In genomic region chr19:55287361-55288079, GRCh38 we compare ENCODE assay signal across 29 cellular contexts. TPM values are rescaled to one million over a fixed set of nuclear protein-coding genes. Genes with fewer than 3 reads are reported as not detected.
DNase-seq lines count a peak whose midpoint lies in the region; ATAC-seq and TF ChIP-seq lines count a peak whose summit lies in the region.
"Had no signal": no experiment of that assay in that cellular context is flagged by ENCODE, and none has a peak within 500 bp of the region (broad histone marks: within the 10 kb centered on the region; RNA-seq: fewer than 3 reads in every experiment).

No MANE protein-coding gene starts in this region.

- no peak for DNase-seq in natural killer cell treated with Interleukin-12 subunit alpha and Interleukin-12 subunit beta and Interleukin-15 and Interleukin-18, amount 100 ng/mL, for 72 hours (ENCODE audit: low spot score)
- DNase-seq in natural killer cell (no peak), inferior parietal cortex (ENCODE audit: extremely low spot score) (peak; percentile 82), osteocyte (ENCODE audit: extremely low spot score, unreplicated experiment) (no peak), KBM-7 (no peak), progenitor cell of endocrine pancreas (ENCODE audit: low spot score, unreplicated experiment) (no peak), NCI-H1694 treated with DMSO at 0.1 percent for 48 hours (lab: John Stamatoyannopoulos, UW) (no peak)
- DNase-seq: 8988T; activated B cell treated with CpG ODN at 0.5 μM for 24 hours; activated CD8-positive, alpha-beta memory T cell treated with anti-CD3 and anti-CD28 coated beads, Interleukin-2, amount 10 ng/mL, durations not matched to agents 7 days and 5 days; activated naive CD4-positive, alpha-beta T cell treated with Interleukin-2 at 50 U/mL for 16 hours; adrenal gland; CD4-positive, CD25-positive, alpha-beta regulatory T cell; effector memory CD4-positive, alpha-beta T cell; heart left ventricle; Kasumi-1; left colon; mammary epithelial cell; NCI-H1694; NCI-H524 treated with DMSO at 0.1 percent for 48 hours; stimulated activated CD4-positive, alpha-beta T cell treated with anti-CD3 and anti-CD28 coated beads, Interleukin-12 subunit alpha, Interleukin-12 subunit beta, amount 100 ng/mL, for 4 hours; stimulated activated CD4-positive, alpha-beta T cell treated with anti-CD3 and anti-CD28 coated beads, Interleukin-4, amount 100 ng/mL, for 24 hours; uterus had no signal

- no peaks in the 10 kb centered on the region for H3K9me3 Mint-ChIP-seq in natural killer cell treated with Interleukin-12 subunit alpha and Interleukin-12 subunit beta and Interleukin-15 and Interleukin-18, amount 100 ng/mL, for 72 hours
- H3K9me3 Mint-ChIP-seq in natural killer cell (no peaks in the 10 kb centered on the region), osteocyte (ENCODE audit: unreplicated experiment) (no peaks in the 10 kb centered on the region), progenitor cell of endocrine pancreas (ENCODE audit: low read depth) (no peaks in the 10 kb centered on the region)
- H3K9me3 Mint-ChIP-seq: activated B cell treated with CpG ODN at 0.5 μM for 24 hours; CD4-positive, CD25-positive, alpha-beta regulatory T cell; stimulated activated memory B cell treated with anti-CD40 and anti-IgM and Interleukin-4, amounts not matched to agents 10 μg/mL and 1 μg/mL and 100 μg/mL, for 72 hours had no signal

- ATAC-seq in natural killer cell treated with Interleukin-12 subunit alpha and Interleukin-12 subunit beta and Interleukin-15 and Interleukin-18, amount 100 ng/mL, for 72 hours = peak; percentile 22 to 55
- no peak for ATAC-seq in natural killer cell
- no peak for ATAC-seq in HG02970 (IDR thresholded peaks at IDR 0.05; ENCODE audit: low FRiP score, unreplicated experiment)
- ATAC-seq: activated CD8-positive, alpha-beta memory T cell treated with anti-CD3 and anti-CD28 coated beads, Interleukin-2, amount 10 ng/mL, durations not matched to agents 7 days and 5 days; GM12878; heart left ventricle; left colon; Panc1; stimulated activated memory B cell treated with anti-CD40 and anti-IgM and Interleukin-4, amounts not matched to agents 10 μg/mL and 1 μg/mL and 100 μg/mL, for 72 hours had no signal

- H3K27ac Mint-ChIP-seq in natural killer cell treated with Interleukin-12 subunit alpha and Interleukin-12 subunit beta and Interleukin-15 and Interleukin-18, amount 100 ng/mL, for 72 hours = no peak overlapping the region
- H3K27ac Mint-ChIP-seq in natural killer cell (no peak overlapping the region), osteocyte (ENCODE audit: unreplicated experiment) (peak overlapping the region; percentile 44), progenitor cell of endocrine pancreas (no peak overlapping the region)
- H3K27ac Mint-ChIP-seq: activated B cell treated with CpG ODN at 0.5 μM for 24 hours; activated CD8-positive, alpha-beta memory T cell treated with anti-CD3 and anti-CD28 coated beads, Interleukin-2, amount 10 ng/mL, durations not matched to agents 7 days and 5 days; CD4-positive, CD25-positive, alpha-beta regulatory T cell; stimulated activated memory B cell treated with anti-CD40 and anti-IgM and Interleukin-4, amounts not matched to agents 10 μg/mL and 1 μg/mL and 100 μg/mL, for 72 hours had no signal

- in situ Hi-C loops in KBM-7 (cut with MboI; ENCODE audit: low pct_unique_long_range_greater_than_20kb, low sequenced_read_pairs) = no loop called here

- H3K4me3 Mint-ChIP-seq in natural killer cell treated with Interleukin-12 subunit alpha and Interleukin-12 subunit beta and Interleukin-15 and Interleukin-18, amount 100 ng/mL, for 72 hours = no peak overlapping the region
- H3K4me3 Mint-ChIP-seq in natural killer cell = no peak overlapping the region
- no peak overlapping the region for H3K4me3 Mint-ChIP-seq in osteocyte (ENCODE audit: unreplicated experiment)
- no peak overlapping the region for H3K4me3 Mint-ChIP-seq in progenitor cell of endocrine pancreas (ENCODE audit: low read depth)
- H3K4me3 Mint-ChIP-seq: activated B cell treated with CpG ODN at 0.5 μM for 24 hours; activated CD8-positive, alpha-beta memory T cell treated with anti-CD3 and anti-CD28 coated beads, Interleukin-2, amount 10 ng/mL, durations not matched to agents 7 days and 5 days; CD4-positive, CD25-positive, alpha-beta regulatory T cell; stimulated activated memory B cell treated with anti-CD40 and anti-IgM and Interleukin-4, amounts not matched to agents 10 μg/mL and 1 μg/mL and 100 μg/mL, for 72 hours had no signal

- TF ChIP-seq CTCF in natural killer cell (IDR thresholded peaks at IDR 0.05) (no peak), osteocyte (IDR thresholded peaks at IDR 0.05) (no peak), progenitor cell of endocrine pancreas (IDR thresholded peaks at IDR 0.05; ENCODE audit: unreplicated experiment) (no peak)

- peaks cover 6 to 12% of the 10 kb centered on the region in 2 donors for H3K4me1 Mint-ChIP-seq in natural killer cell treated with Interleukin-12 subunit alpha and Interleukin-12 subunit beta and Interleukin-15 and Interleukin-18, amount 100 ng/mL, for 72 hours (ENCODE audit: low read depth in 2 of 2)
- H3K4me1 Mint-ChIP-seq in natural killer cell = peaks cover 13 to 16% of the 10 kb centered on the region in 2 donors
- peaks cover 16% of the 10 kb centered on the region for H3K4me1 Mint-ChIP-seq in osteocyte (ENCODE audit: unreplicated experiment)
- H3K4me1 Mint-ChIP-seq in progenitor cell of endocrine pancreas (ENCODE audit: low read depth) = peaks cover 12% of the 10 kb centered on the region

- intact Hi-C loops in natural killer cell (cut with micrococcal nuclease) = no loop called here

- no peaks in the 10 kb centered on the region for H3K36me3 Mint-ChIP-seq in natural killer cell treated with Interleukin-12 subunit alpha and Interleukin-12 subunit beta and Interleukin-15 and Interleukin-18, amount 100 ng/mL, for 72 hours
- H3K36me3 Mint-ChIP-seq in natural killer cell = no peaks in the 10 kb centered on the region
- peaks cover 7% of the 10 kb centered on the region for H3K36me3 Mint-ChIP-seq in osteocyte (ENCODE audit: unreplicated experiment)
- peaks cover 8% of the 10 kb centered on the region for H3K36me3 Mint-ChIP-seq in progenitor cell of endocrine pancreas (ENCODE audit: insufficient read depth)
- H3K36me3 Mint-ChIP-seq: activated CD8-positive, alpha-beta memory T cell treated with anti-CD3 and anti-CD28 coated beads, Interleukin-2, amount 10 ng/mL, durations not matched to agents 7 days and 5 days; CD4-positive, CD25-positive, alpha-beta regulatory T cell; stimulated activated memory B cell treated with anti-CD40 and anti-IgM and Interleukin-4, amounts not matched to agents 10 μg/mL and 1 μg/mL and 100 μg/mL, for 72 hours had no signal

- peaks cover 0 to 3% of the 10 kb centered on the region in 2 donors for H3K27me3 Mint-ChIP-seq in natural killer cell treated with Interleukin-12 subunit alpha and Interleukin-12 subunit beta and Interleukin-15 and Interleukin-18, amount 100 ng/mL, for 72 hours
- peaks cover 0 to 7% of the 10 kb centered on the region in 2 donors for H3K27me3 Mint-ChIP-seq in natural killer cell (ENCODE audit: low read depth in 2 of 2)
- no peaks in the 10 kb centered on the region for H3K27me3 Mint-ChIP-seq in osteocyte (ENCODE audit: unreplicated experiment)
- no peaks in the 10 kb centered on the region for H3K27me3 Mint-ChIP-seq in progenitor cell of endocrine pancreas
- H3K27me3 Mint-ChIP-seq: stimulated activated memory B cell treated with anti-CD40 and anti-IgM and Interleukin-4, amounts not matched to agents 10 μg/mL and 1 μg/mL and 100 μg/mL, for 72 hours had no signal

RNA-seq across cellular contexts. Expression of gene BRSK1, which starts 3.7 kb away (rescaled TPM):
- 10 to 100 TPM; 11.9 to 15.7 TPM for total RNA-seq in natural killer cell treated with Interleukin-12 subunit alpha and Interleukin-12 subunit beta and Interleukin-15 and Interleukin-18, amount 100 ng/mL, for 72 hours
- total RNA-seq in natural killer cell (1 to 10 TPM; 6.0 to 9.8 (median 6.5) TPM), osteocyte (18.0 and 23.9 TPM in 2 replicates), progenitor cell of endocrine pancreas (67.6 and 68.7 TPM in 2 replicates)

RNA-seq across cellular contexts. Expression of gene HSPBP1, which starts 7.6 kb away (rescaled TPM):
- total RNA-seq in natural killer cell treated with Interleukin-12 subunit alpha and Interleukin-12 subunit beta and Interleukin-15 and Interleukin-18, amount 100 ng/mL, for 72 hours = 10 to 100 TPM; 38.2 to 53.1 TPM
- total RNA-seq in natural killer cell (10 to 100 TPM; 17.1 to 19.5 (median 18.5) TPM), osteocyte (29.8 and 33.2 TPM in 2 replicates), progenitor cell of endocrine pancreas (46.1 and 46.9 TPM in 2 replicates)

RNA-seq across cellular contexts. Expression of gene PPP6R1, which starts 28.7 kb away (rescaled TPM):
- total RNA-seq in natural killer cell treated with Interleukin-12 subunit alpha and Interleukin-12 subunit beta and Interleukin-15 and Interleukin-18, amount 100 ng/mL, for 72 hours = 100 to 1,000 TPM; 260 to 492 TPM
- total RNA-seq in natural killer cell (100 to 1,000 TPM; 252 to 275 (median 260) TPM), osteocyte (63.0 and 67.1 TPM in 2 replicates), progenitor cell of endocrine pancreas (70.9 and 72.3 TPM in 2 replicates)

RNA-seq across cellular contexts. Expression of gene TMEM150B, which starts 37.6 kb away (rescaled TPM):
- 1 to 10 TPM in 1 of 2 donors, under 1 TPM in 1; 0.67 to 2.7 TPM for total RNA-seq in natural killer cell treated with Interleukin-12 subunit alpha and Interleukin-12 subunit beta and Interleukin-15 and Interleukin-18, amount 100 ng/mL, for 72 hours
- 1 to 10 TPM in 1 of 3 donors, under 1 TPM in 1, not detected in 1; 0.87 to 2.1 TPM for total RNA-seq in natural killer cell
- not detected in 2 replicates for total RNA-seq in osteocyte
- total RNA-seq in progenitor cell of endocrine pancreas = not detected in 2 replicates
- total RNA-seq: activated B cell treated with CpG ODN at 0.5 μM for 24 hours, epithelial cell of proximal tubule, mammary epithelial cell, suprapubic skin had no signal

RNA-seq across cellular contexts. Expression of gene KMT5C, which starts 52.2 kb away (rescaled TPM):
- total RNA-seq in natural killer cell treated with Interleukin-12 subunit alpha and Interleukin-12 subunit beta and Interleukin-15 and Interleukin-18, amount 100 ng/mL, for 72 hours = 10 to 100 TPM in 1 of 2 donors, 1 to 10 TPM in 1; 9.7 to 22.1 TPM
- 100 to 1,000 TPM in 1 of 3 donors, 10 to 100 TPM in 2; 44.5 to 147 (median 46.8) TPM for total RNA-seq in natural killer cell
- total RNA-seq in osteocyte = 12.4 and 18.6 TPM in 2 replicates
- total RNA-seq in progenitor cell of endocrine pancreas = 68.4 and 68.6 TPM in 2 replicates

Comparison
In these comparisons a context has a peak if more than half of its experiments do, and no peak if none do; other contexts are left out.
1. ATAC-seq: peak in natural killer cell treated with Interleukin-12 subunit alpha and Interleukin-12 subunit beta and Interleukin-15 and Interleukin-18, amount 100 ng/mL, for 72 hours (2 of 2); none in natural killer cell (0 of 3) and HG02970 (single experiment).